ENCODE assay signal across 12 cellular contexts in the genomic region with DNA sequence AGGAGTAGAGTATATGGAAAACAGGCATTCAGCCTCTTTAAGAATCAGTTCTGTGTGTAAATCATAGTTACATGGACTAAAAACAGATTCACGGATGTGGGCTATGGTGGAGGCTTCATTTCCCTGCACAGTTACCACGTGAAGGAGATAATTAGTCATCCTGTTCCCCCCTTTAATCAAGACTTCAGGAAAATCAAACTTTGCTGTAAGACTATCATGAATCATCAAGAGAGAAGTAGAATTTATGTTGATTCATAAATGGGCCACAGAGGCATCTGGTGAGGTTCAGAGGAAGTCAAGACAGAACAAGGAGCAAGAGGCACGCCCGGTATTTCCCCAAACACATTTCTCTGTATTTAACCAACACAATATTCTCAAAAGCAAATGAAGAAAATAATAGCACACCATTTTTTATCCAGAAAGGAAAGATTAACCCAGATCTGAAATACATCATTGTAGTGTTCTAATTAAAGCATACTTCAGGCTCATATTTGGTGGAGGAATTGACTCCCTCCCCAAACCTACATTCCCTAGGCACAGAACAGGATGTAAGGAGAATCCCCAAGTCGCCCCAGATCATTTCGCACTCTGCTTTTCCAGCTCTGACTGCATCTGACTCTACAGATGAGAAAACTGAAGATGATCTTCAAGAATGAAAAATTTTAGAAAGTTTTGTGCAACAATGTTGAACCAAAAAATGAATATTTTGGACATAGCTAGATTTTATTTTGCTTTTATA.
DNase-seq lines count a peak whose midpoint lies in the region; ATAC-seq, FAIRE-seq and TF ChIP-seq lines count a peak whose summit lies in the region.
"Had no signal": no experiment of that assay in that cellular context is flagged by ENCODE, and none has a peak within 500 bp of the region (broad histone marks: within the 10 kb centered on the region; RNA-seq: fewer than 3 reads in every experiment).

No MANE protein-coding gene starts in this region.

- FAIRE-seq in HTR-8/SVneo (lab: Jason Lieb, UNC) (no peak), small intestine (lab: Jason Lieb, UNC) (no peak)

- H3K4me3 ChIP-seq in small intestine (ENCODE audit: low read depth in 1 of 2, low read length in 2 of 2) = no peak overlapping the region
- H3K4me3 ChIP-seq: SJCRH30, thoracic aorta had no signal

- no peaks in the 10 kb centered on the region for H3K4me1 ChIP-seq in small intestine (ENCODE audit: control insufficient read depth in 2 of 2, insufficient read depth in 1 of 2, low read depth in 1 of 2, low read length in 1 of 2)
- H3K4me1 ChIP-seq: SJCRH30 had no signal

- H3K27ac ChIP-seq in small intestine (ENCODE audit: low read depth in 1 of 2, low read length in 1 of 2) = no peak overlapping the region
- H3K27ac ChIP-seq: SJCRH30 had no signal

- no peaks in the 10 kb centered on the region for H3K27me3 ChIP-seq in small intestine (ENCODE audit: control insufficient read depth in 2 of 2, insufficient read depth in 2 of 2, low read length in 2 of 2)
- H3K27me3 ChIP-seq: SJCRH30 had no signal

- TF ChIP-seq CTCF in osteocyte (IDR thresholded peaks at IDR 0.05) = no peak

- no peaks in the 10 kb centered on the region for H3K36me3 ChIP-seq in small intestine (ENCODE audit: control insufficient read depth in 2 of 2, insufficient read depth in 2 of 2, low read length in 2 of 2)
- H3K36me3 ChIP-seq: SJCRH30, thoracic aorta had no signal

- no peaks in the 10 kb centered on the region for H3K9me3 ChIP-seq in small intestine (ENCODE audit: control insufficient read depth, low read depth)
- H3K9me3 ChIP-seq: thoracic aorta had no signal

- H3K4me1 Mint-ChIP-seq in osteocyte (ENCODE audit: unreplicated experiment) = peaks cover 58% of the 10 kb centered on the region

- WGBS in small intestine, 3 donors = 59 to 70% (median 59%) methylated on average over 6 of the region's 6 CpGs

- H3K36me3 Mint-ChIP-seq in osteocyte (ENCODE audit: unreplicated experiment) = no peaks in the 10 kb centered on the region

- H3K9me3 Mint-ChIP-seq in osteocyte (ENCODE audit: unreplicated experiment) = peaks cover 3% of the 10 kb centered on the region
- H3K9me3 Mint-ChIP-seq: activated CD4-positive, alpha-beta T cell treated with anti-CD3 and anti-CD28 coated beads, Interleukin-2, amount 10 ng/mL, durations not matched to agents 24 days and 14 days had no signal

- H3K4me3 Mint-ChIP-seq in osteocyte (ENCODE audit: unreplicated experiment) = no peak overlapping the region
- H3K4me3 Mint-ChIP-seq: activated CD4-positive, alpha-beta T cell treated with anti-CD3 and anti-CD28 coated beads, Interleukin-2, amount 10 ng/mL, durations not matched to agents 24 days and 14 days had no signal

- no peak for ATAC-seq in HG02759 (IDR thresholded peaks at IDR 0.05; ENCODE audit: unreplicated experiment)

- H3K27me3 Mint-ChIP-seq in osteocyte (ENCODE audit: unreplicated experiment) = no peaks in the 10 kb centered on the region
- H3K27me3 Mint-ChIP-seq: activated CD4-positive, alpha-beta T cell treated with anti-CD3 and anti-CD28 coated beads, Interleukin-2, amount 10 ng/mL, durations not matched to agents 24 days and 14 days had no signal

- peak overlapping the region; percentile 72 for H3K27ac Mint-ChIP-seq in osteocyte (ENCODE audit: unreplicated experiment)
- H3K27ac Mint-ChIP-seq: activated CD4-positive, alpha-beta T cell treated with anti-CD3 and anti-CD28 coated beads, Interleukin-2, amount 10 ng/mL, durations not matched to agents 24 days and 14 days had no signal

- DNase-seq in EH (ENCODE audit: low read depth) (peak; percentile 94), HTR-8/SVneo (ENCODE audit: insufficient read length, low spot score) (peak; percentile 3), dedifferentiated amniotic fluid mesenchymal stem cell (ENCODE audit: extremely low spot score) (peak; percentile 74), osteocyte (ENCODE audit: extremely low spot score, unreplicated experiment) (no peak), small intestine (no peak), NCI-H526 (lab: John Stamatoyannopoulos, UW) (no peak), SIG-M5 (lab: John Stamatoyannopoulos, UW) (no peak)
- DNase-seq: activated CD4-positive, alpha-beta T cell treated with anti-CD3 and anti-CD28 coated beads, Interleukin-2, amount 10 ng/mL, durations not matched to agents 24 days and 14 days; GF-D8; SJCRH30 had no signal

Comparison
In these comparisons a context has a peak if more than half of its experiments do, and no peak if none do; other contexts are left out.
1. DNase-seq: peak in EH (single experiment), HTR-8/SVneo (single experiment) and dedifferentiated amniotic fluid mesenchymal stem cell (single experiment); none in osteocyte (single experiment), small intestine (single experiment), NCI-H526 (0 of 2) and SIG-M5 (single experiment).